ENCODE assay signal across 13 cellular contexts in genomic region chr13:40352807-40353562, GRCh38.
DNase-seq lines count a peak whose midpoint lies in the region; ATAC-seq and TF ChIP-seq lines count a peak whose summit lies in the region.
"Had no signal": no experiment of that assay in that cellular context is flagged by ENCODE, and none has a peak within 500 bp of the region (broad histone marks: within the 10 kb centered on the region; RNA-seq: fewer than 3 reads in every experiment).

No MANE protein-coding gene starts in this region.

- H3K36me3 ChIP-seq in smooth muscle cell (ENCODE audit: low read depth) = no peaks in the 10 kb centered on the region
- H3K36me3 ChIP-seq: BLaER1 had no signal

- H4K20me1 ChIP-seq in smooth muscle cell (ENCODE audit: low read depth) = no peaks in the 10 kb centered on the region
- H4K20me1 ChIP-seq: BLaER1 had no signal

- POLR2A ChIA-PET in activated CD4-positive, alpha-beta memory T cell treated with anti-CD3 and anti-CD28 coated beads, Interleukin-2, amount 10 ng/mL, durations not matched to agents 7 days and 5 days (lab: Charles Lee) = interaction anchor here (0.6 kb wide), 1 partner anchor 1586 kb away, joined by 3 read pairs; no protein-coding TSS in a partner anchor

- CTCF ChIA-PET in activated CD4-positive, alpha-beta memory T cell treated with anti-CD3 and anti-CD28 coated beads, Interleukin-2, amount 10 ng/mL, durations not matched to agents 7 days and 5 days (lab: Charles Lee) = no interaction called here

- H3F3A ChIP-seq in smooth muscle cell (ENCODE audit: low read depth) = no peaks in the 10 kb centered on the region

- WGBS in smooth muscle cell (ENCODE audit: low lambda C conversion rate) = 65% methylated on average over 6 of the region's 6 CpGs

- H3K27me3 ChIP-seq in smooth muscle cell (ENCODE audit: low read depth) = no peaks in the 10 kb centered on the region
- H3K27me3 ChIP-seq: BLaER1 had no signal

- H3K4me3 Mint-ChIP-seq in activated CD4-positive, alpha-beta memory T cell treated with anti-CD3 and anti-CD28 coated beads, Interleukin-2, amount 10 ng/mL, durations not matched to agents 7 days and 5 days = no peak overlapping the region
- H3K4me3 Mint-ChIP-seq in nephron progenitor cell = no peak overlapping the region
- H3K4me3 Mint-ChIP-seq: central memory CD8-positive, alpha-beta T cell; immature natural killer cell had no signal

- H3K4me3 ChIP-seq in coronary artery = peak overlapping the region; percentile 13
- no peak overlapping the region for H3K4me3 ChIP-seq in smooth muscle cell
- H3K4me3 ChIP-seq: BLaER1 had no signal

- peaks cover 4% of the 10 kb centered on the region for H3K4me1 ChIP-seq in smooth muscle cell (ENCODE audit: low read depth)
- H3K4me1 ChIP-seq: BLaER1 had no signal

- H3K9ac ChIP-seq in smooth muscle cell (ENCODE audit: low read depth) = no peak overlapping the region
- H3K9ac ChIP-seq: BLaER1, KMS-11 had no signal

- TF ChIP-seq CTCF in coronary artery (IDR thresholded peaks at IDR 0.05) (no peak), smooth muscle cell (IDR thresholded peaks at IDR 0.05; ENCODE audit: borderline replicate concordance, insufficient read depth, poor library complexity, severe bottlenecking) (no peak), nephron progenitor cell (IDR thresholded peaks at IDR 0.05) (no peak)

- DNase-seq in NCI-H446 treated with DMSO at 0.1 percent for 48 hours (lab: John Stamatoyannopoulos, UW) = peak; percentile 44
- no peak for DNase-seq in coronary artery (ENCODE audit: low spot score)
- peak; percentile 56 for DNase-seq in left lobe of liver (ENCODE audit: low spot score)
- DNase-seq in smooth muscle cell (lab: John Stamatoyannopoulos, UW; ENCODE audit: unreplicated experiment) = no peak
- no peak for DNase-seq in activated CD4-positive, alpha-beta memory T cell treated with anti-CD3 and anti-CD28 coated beads, Interleukin-2, amount 10 ng/mL, durations not matched to agents 7 days and 5 days
- DNase-seq in nephron progenitor cell = no peak
- DNase-seq: EL, immature natural killer cell had no signal

- no peaks in the 10 kb centered on the region for H3K27me3 Mint-ChIP-seq in activated CD4-positive, alpha-beta memory T cell treated with anti-CD3 and anti-CD28 coated beads, Interleukin-2, amount 10 ng/mL, durations not matched to agents 7 days and 5 days
- H3K27me3 Mint-ChIP-seq in nephron progenitor cell (ENCODE audit: low read depth, poor library complexity) = peaks cover 3% of the 10 kb centered on the region
- H3K27me3 Mint-ChIP-seq: central memory CD8-positive, alpha-beta T cell had no signal

- H2AFZ ChIP-seq in smooth muscle cell (ENCODE audit: low read depth) = no peak overlapping the region

- no peaks in the 10 kb centered on the region for H3K4me1 Mint-ChIP-seq in activated CD4-positive, alpha-beta memory T cell treated with anti-CD3 and anti-CD28 coated beads, Interleukin-2, amount 10 ng/mL, durations not matched to agents 7 days and 5 days
- H3K4me1 Mint-ChIP-seq in nephron progenitor cell = peaks cover 52% of the 10 kb centered on the region
- H3K4me1 Mint-ChIP-seq: immature natural killer cell had no signal

- no peaks in the 10 kb centered on the region for H3K36me3 Mint-ChIP-seq in activated CD4-positive, alpha-beta memory T cell treated with anti-CD3 and anti-CD28 coated beads, Interleukin-2, amount 10 ng/mL, durations not matched to agents 7 days and 5 days (ENCODE audit: low read depth)
- no peaks in the 10 kb centered on the region for H3K36me3 Mint-ChIP-seq in nephron progenitor cell (ENCODE audit: low read depth)

- no peak overlapping the region for H3K27ac Mint-ChIP-seq in activated CD4-positive, alpha-beta memory T cell treated with anti-CD3 and anti-CD28 coated beads, Interleukin-2, amount 10 ng/mL, durations not matched to agents 7 days and 5 days
- no peak overlapping the region for H3K27ac Mint-ChIP-seq in nephron progenitor cell

- H3K9me3 Mint-ChIP-seq in activated CD4-positive, alpha-beta memory T cell treated with anti-CD3 and anti-CD28 coated beads, Interleukin-2, amount 10 ng/mL, durations not matched to agents 7 days and 5 days = no peaks in the 10 kb centered on the region
- H3K9me3 Mint-ChIP-seq in nephron progenitor cell = peaks cover 9% of the 10 kb centered on the region
- H3K9me3 Mint-ChIP-seq: central memory CD8-positive, alpha-beta T cell; immature natural killer cell had no signal

- H3K79me2 ChIP-seq in smooth muscle cell (ENCODE audit: low read depth) = no peaks in the 10 kb centered on the region

- H3K27ac ChIP-seq in coronary artery (peak overlapping the region in 1 of 2 donors; percentile 50), smooth muscle cell (ENCODE audit: low read depth) (no peak overlapping the region)
- H3K27ac ChIP-seq: BLaER1, KMS-11 had no signal

- ATAC-seq in left lobe of liver (no peak), HG02981 (IDR thresholded peaks at IDR 0.05; ENCODE audit: unreplicated experiment) (no peak), HG02588 (IDR thresholded peaks at IDR 0.05; ENCODE audit: unreplicated experiment) (no peak)

- peak overlapping the region; percentile 40 for H3K4me2 ChIP-seq in smooth muscle cell
- H3K4me2 ChIP-seq: BLaER1, KMS-11 had no signal

- no peaks in the 10 kb centered on the region for H3K9me3 ChIP-seq in smooth muscle cell (replicated peaks; ENCODE audit: low read depth)
- H3K9me3 ChIP-seq: BLaER1 had no signal

Comparison
In these comparisons a context has a peak if more than half of its experiments do, and no peak if none do; other contexts are left out.
1. DNase-seq: peak in NCI-H446 treated with DMSO at 0.1 percent for 48 hours (single experiment) and left lobe of liver (single experiment); none in coronary artery (single experiment), smooth muscle cell (single experiment), activated CD4-positive, alpha-beta memory T cell treated with anti-CD3 and anti-CD28 coated beads, Interleukin-2, amount 10 ng/mL, durations not matched to agents 7 days and 5 days (single experiment) and nephron progenitor cell (single experiment).